22 cellular contexts compared by ENCODE assay signal in genomic region chr12:49882248-49882850, GRCh38. TPM values are rescaled to one million over a fixed set of nuclear protein-coding genes. Genes with fewer than 3 reads are reported as not detected.
DNase-seq lines count a peak whose midpoint lies in the region; ATAC-seq and TF ChIP-seq lines count a peak whose summit lies in the region.
"Had no signal": no experiment of that assay in that cellular context is flagged by ENCODE, and none has a peak within 500 bp of the region (broad histone marks: within the 10 kb centered on the region; RNA-seq: fewer than 3 reads in every experiment).

No MANE protein-coding gene starts in this region.

- no peak overlapping the region for H3K4me3 ChIP-seq in A673 (ENCODE audit: low read depth, low read length, poor library complexity, severe bottlenecking)
- H3K4me3 ChIP-seq: GM23248, PC-9, SK-N-MC, transverse colon had no signal

- peaks cover 8 to 15% of the 10 kb centered on the region in 2 donors for H3K27me3 Mint-ChIP-seq in natural killer cell (ENCODE audit: low read depth in 2 of 2)
- H3K27me3 Mint-ChIP-seq: activated CD4-positive, alpha-beta T cell treated with anti-CD3 and anti-CD28 coated beads, Interleukin-2, amount 10 ng/mL, durations not matched to agents 7 days and 5 days had no signal

- no peaks in the 10 kb centered on the region for H3K36me3 ChIP-seq in A673 (ENCODE audit: insufficient read depth, low read length, poor library complexity, severe bottlenecking)
- H3K36me3 ChIP-seq: transverse colon had no signal

- peaks cover 0 to 11% of the 10 kb centered on the region in 2 donors for H3K4me1 Mint-ChIP-seq in natural killer cell
- H3K4me1 Mint-ChIP-seq: activated CD4-positive, alpha-beta T cell treated with anti-CD3 and anti-CD28 coated beads, Interleukin-2, amount 10 ng/mL, durations not matched to agents 7 days and 5 days had no signal

- H3K4me3 Mint-ChIP-seq in natural killer cell = no peak overlapping the region
- H3K4me3 Mint-ChIP-seq: activated CD4-positive, alpha-beta T cell treated with anti-CD3 and anti-CD28 coated beads, Interleukin-2, amount 10 ng/mL, durations not matched to agents 7 days and 5 days had no signal

- no peaks in the 10 kb centered on the region for H3K9me3 ChIP-seq in A673 (ENCODE audit: low read depth, low read length, poor library complexity, severe bottlenecking)
- H3K9me3 ChIP-seq: transverse colon had no signal

- H3K9me3 Mint-ChIP-seq in natural killer cell = peaks cover 4 to 20% of the 10 kb centered on the region in 2 donors

- H3K27me3 ChIP-seq in A673 (replicated peaks; ENCODE audit: insufficient read depth, low read depth, low read length, poor library complexity) = no peaks in the 10 kb centered on the region
- H3K27me3 ChIP-seq in layer of hippocampus (ENCODE audit: control insufficient read depth, insufficient read depth, low read length) = no peaks in the 10 kb centered on the region
- H3K27me3 ChIP-seq: transverse colon had no signal

- intact Hi-C loops in A673 (cut with micrococcal nuclease; ENCODE audit: unreplicated experiment) = no loop called here
- intact Hi-C loops in natural killer cell (cut with micrococcal nuclease) = no loop called here

- no peak overlapping the region for H3K27ac Mint-ChIP-seq in natural killer cell
- H3K27ac Mint-ChIP-seq: activated CD4-positive, alpha-beta T cell treated with anti-CD3 and anti-CD28 coated beads, Interleukin-2, amount 10 ng/mL, durations not matched to agents 7 days and 5 days had no signal

- ATAC-seq in natural killer cell (no peak), HG02852 (IDR thresholded peaks at IDR 0.05; ENCODE audit: unreplicated experiment) (no peak), GM18909 (IDR thresholded peaks at IDR 0.05; ENCODE audit: poor library complexity, unreplicated experiment) (no peak)
- ATAC-seq: left colon had no signal

- no peaks in the 10 kb centered on the region for H3K36me3 Mint-ChIP-seq in natural killer cell

- H3K4me1 ChIP-seq in A673 (ENCODE audit: insufficient read depth, low read length, poor library complexity, severe bottlenecking) = peaks cover 6% of the 10 kb centered on the region
- H3K4me1 ChIP-seq: transverse colon had no signal

- CTCF ChIA-PET in A673 (lab: Charles Lee) = interaction anchor here (0.6 kb wide), 1 partner anchor 600 kb away, joined by 11 read pairs; no protein-coding TSS in a partner anchor

- POLR2A ChIA-PET in A673 (lab: Charles Lee; ENCODE audit: low non-redundant PET) = no interaction called here

- DNase-seq in A673 (ENCODE audit: low spot score) (peak; percentile 33), NCI-H146 (lab: John Stamatoyannopoulos, UW) (peak; percentile 88), amniotic epithelial cell (ENCODE audit: low read depth) (peak; percentile 27), natural killer cell (no peak), NK-92 (lab: John Stamatoyannopoulos, UW; ENCODE audit: unreplicated experiment) (no peak)
- DNase-seq: ACHN; activated CD4-positive, alpha-beta T cell treated with anti-CD3 and anti-CD28 coated beads, Interleukin-2, amount 10 ng/mL, durations not matched to agents 7 days and 5 days; activated gamma-delta T cell; GM23248; IMR-90; left colon; NCI-H187 treated with DMSO at 0.1 percent for 48 hours; NCI-H510A; stimulated activated CD4-positive, alpha-beta T cell treated with anti-CD3 and anti-CD28 coated beads, Interleukin-15, amount 100 ng/mL, for 24 hours; stimulated activated naive CD4-positive, alpha-beta T cell treated with Interleukin-2 at 50 U/mL for 16 hours; transverse colon had no signal

- no TSS peak for BruUV-seq in A673 (replicated peaks; lab: Mats Ljungman, UMichigan)

- H3K27ac ChIP-seq in A673 (ENCODE audit: low read depth, low read length, poor library complexity, severe bottlenecking) = no peak overlapping the region
- H3K27ac ChIP-seq in layer of hippocampus (ENCODE audit: low read depth, low read length) = peak overlapping the region; percentile 31
- H3K27ac ChIP-seq: GM23248, PC-9, SK-N-MC, transverse colon had no signal

- no peak for TF ChIP-seq CTCF in A673 (conservative IDR thresholded peaks at IDR 0.05; ENCODE audit: low read depth, low read length)
- TF ChIP-seq CTCF in natural killer cell (IDR thresholded peaks at IDR 0.05) = no peak

RNA-seq across cellular contexts. Expression of gene FAIM2, which starts 21.4 kb away (rescaled TPM):
- 0.11 TPM in 1 of 2 replicates, not detected in the other for total RNA-seq in A673 (2021)
- under 1 TPM in 2 of 3 donors, not detected in 1; 0.09 to 0.57 TPM for total RNA-seq in natural killer cell
- total RNA-seq: epithelial cell of proximal tubule, PC-9 had no signal

RNA-seq across cellular contexts. Expression of gene BCDIN3D, which starts 39.4 kb away (rescaled TPM):
- 5.7 and 6.4 TPM in 2 replicates for total RNA-seq in A673 (2021)
- total RNA-seq in natural killer cell = 1 to 10 TPM; 4.0 to 6.0 (median 4.4) TPM

RNA-seq across cellular contexts. Expression of gene NCKAP5L, which starts 54.1 kb away (rescaled TPM):
- total RNA-seq in A673 (2021) (28.2 and 29.0 TPM in 2 replicates), natural killer cell (10 to 100 TPM; 16.7 to 19.3 (median 16.8) TPM)

Comparison
In these comparisons a context has a peak if more than half of its experiments do, and no peak if none do; other contexts are left out.
1. DNase-seq: peak in A673 (single experiment), NCI-H146 (single experiment) and amniotic epithelial cell (single experiment); none in natural killer cell (single experiment) and NK-92 (single experiment).